Comparison of ENCODE assay signal across 8 cellular contexts in the genomic region with DNA sequence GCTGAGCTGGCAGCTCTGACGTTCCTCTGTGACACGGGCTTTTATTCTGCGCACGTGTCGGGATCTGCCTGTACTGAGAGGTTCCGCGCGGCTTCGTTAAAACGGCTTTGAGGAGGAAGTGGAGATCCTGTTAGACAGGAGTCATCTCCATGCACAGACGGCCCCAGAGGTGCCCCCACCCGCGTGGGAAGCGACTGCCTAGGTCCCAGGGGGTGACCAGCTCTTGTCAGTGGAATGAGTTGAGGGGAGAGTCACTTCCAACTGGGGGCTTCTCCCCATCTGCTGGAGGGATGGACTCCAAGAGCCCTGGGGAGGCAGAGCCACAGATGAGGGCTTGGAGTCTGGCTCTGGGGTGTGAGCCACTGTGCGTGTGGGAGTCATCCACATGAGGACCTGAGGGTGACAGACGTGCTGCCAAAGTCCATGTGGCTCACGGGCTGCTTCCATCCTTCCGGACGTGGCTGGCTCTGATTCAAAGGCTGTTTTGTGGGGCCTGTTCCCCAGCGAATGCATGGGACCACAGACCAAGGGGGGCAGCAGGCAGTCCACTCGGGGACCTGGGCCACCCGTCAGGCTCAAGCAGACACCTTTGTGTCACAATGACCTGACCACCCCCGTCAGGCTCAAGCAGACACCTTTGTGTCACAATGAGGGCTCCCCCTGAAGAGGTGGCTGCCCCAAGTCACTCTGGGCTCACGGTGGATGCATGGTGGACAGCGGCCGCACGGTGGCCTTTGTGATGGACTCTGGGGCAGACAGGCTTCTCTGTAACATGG. TPM values are rescaled to one million over a fixed set of nuclear protein-coding genes. Genes with fewer than 3 reads are reported as not detected.
A peak's percentile ranks its signal among the peaks of the same experiment; 100 is the strongest.
DNase-seq lines count a peak whose midpoint lies in the region; ATAC-seq and TF ChIP-seq lines count a peak whose summit lies in the region.

No MANE protein-coding gene starts in this region.

- H3K4me3 ChIP-seq in Panc1 (ENCODE audit: low read depth in 2 of 2, low read length in 2 of 2) (peak overlapping the region; percentile 25 to 46; a peak in 3 of 4 replicates), H7 (ENCODE audit: insufficient read depth, low read depth, low read length) (no peak overlapping the region)

- peaks cover 7% of the 10 kb centered on the region for H3K36me3 Mint-ChIP-seq in activated naive CD8-positive, alpha-beta T cell treated with anti-CD3 and anti-CD28 coated beads, Interleukin-2, amount 50 U/mL, for 24 hours (ENCODE audit: low read depth)

- POLR2A ChIA-PET in Panc1 (lab: Charles Lee): no interaction called here

- peaks cover 18% of the 10 kb centered on the region for H3K4me1 Mint-ChIP-seq in activated naive CD8-positive, alpha-beta T cell treated with anti-CD3 and anti-CD28 coated beads, Interleukin-2, amount 50 U/mL, for 24 hours

- peaks cover 15% of the 10 kb centered on the region for H3K4me1 ChIP-seq in Panc1 (ENCODE audit: control insufficient read depth, insufficient read depth, low read length)

- peak overlapping the region; percentile 73 for H3K27ac Mint-ChIP-seq in activated naive CD8-positive, alpha-beta T cell treated with anti-CD3 and anti-CD28 coated beads, Interleukin-2, amount 50 U/mL, for 24 hours

- peak overlapping the region; percentile 69 for H3K4me3 Mint-ChIP-seq in activated naive CD8-positive, alpha-beta T cell treated with anti-CD3 and anti-CD28 coated beads, Interleukin-2, amount 50 U/mL, for 24 hours

- H3K27me3 Mint-ChIP-seq in activated naive CD8-positive, alpha-beta T cell treated with anti-CD3 and anti-CD28 coated beads, Interleukin-2, amount 50 U/mL, for 24 hours: no peaks in the 10 kb centered on the region

- no peaks in the 10 kb centered on the region for H3K9me3 Mint-ChIP-seq in activated naive CD8-positive, alpha-beta T cell treated with anti-CD3 and anti-CD28 coated beads, Interleukin-2, amount 50 U/mL, for 24 hours

- CTCF ChIA-PET in Panc1 (lab: Charles Lee): no interaction called here

- TF ChIP-seq CTCF in Panc1 (IDR thresholded peaks at IDR 0.05): no peak

- BruUV-seq in Panc1 (replicated peaks; lab: Mats Ljungman, UMichigan): no TSS peak

- ATAC-seq in Panc1 (peak; percentile 57), HG03039 (IDR thresholded peaks at IDR 0.05; ENCODE audit: unreplicated experiment) (no peak), HG03571 (IDR thresholded peaks at IDR 0.05; ENCODE audit: unreplicated experiment) (no peak)
- ATAC-seq in activated naive CD8-positive, alpha-beta T cell treated with anti-CD3 and anti-CD28 coated beads, Interleukin-2, amount 50 U/mL, for 24 hours: peak; percentile 51

- DNase-seq in GF-D8 (lab: John Stamatoyannopoulos, UW) (peak; percentile 70), Panc1 (ENCODE audit: low read depth, low spot score) (no peak), iris pigment epithelial cell (ENCODE audit: low read depth) (peak; percentile 57), H7 (no peak)
- peak; percentile 50 for DNase-seq in activated naive CD8-positive, alpha-beta T cell treated with anti-CD3 and anti-CD28 coated beads, Interleukin-2, amount 50 U/mL, for 24 hours
- peak; percentile 45 for DNase-seq in stimulated activated CD4-positive, alpha-beta T cell treated with anti-CD3 and anti-CD28 coated beads, Interleukin-12 subunit alpha, Interleukin-12 subunit beta, amount 100 ng/mL, for 4 hours

- H3K27me3 ChIP-seq in Panc1 (ENCODE audit: control insufficient read depth, insufficient read depth, low read length): no peaks in the 10 kb centered on the region
- H3K27me3 ChIP-seq in H7 (ENCODE audit: control insufficient read depth, insufficient read depth, low read length): no peaks in the 10 kb centered on the region

- H3K36me3 ChIP-seq in Panc1 (ENCODE audit: control insufficient read depth, insufficient read depth, low read length): peaks cover 5% of the 10 kb centered on the region
- peaks cover 15% of the 10 kb centered on the region for H3K36me3 ChIP-seq in H7 (replicated peaks; ENCODE audit: control insufficient read depth, insufficient read depth, low read length)

- intact Hi-C loops in Panc1 (cut with micrococcal nuclease; ENCODE audit: unreplicated experiment): no loop called here

- in situ Hi-C loops in Panc1 (cut with HindIII; ENCODE audit: low pct_unique_long_range_greater_than_20kb, low sequenced_read_pairs): no loop called here

- peak overlapping the region; percentile 68 for H3K27ac ChIP-seq in Panc1 (ENCODE audit: low read length)

- no peaks in the 10 kb centered on the region for H3K9me3 ChIP-seq in Panc1 (ENCODE audit: control insufficient read depth, insufficient read depth, low read depth, low read length)

RNA-seq across cellular contexts. Expression of a gene that starts 26.8 kb away (rescaled TPM):
- 226 TPM for total RNA-seq in Panc1 (2021; ENCODE audit: unreplicated experiment)
- polyA plus RNA-seq in Panc1 (2012; ENCODE audit: insufficient read length): 169 TPM
- 117 and 134 TPM in 2 replicates for total RNA-seq in H7 (2014; rRNA removed; shearing (Covaris generic))

RNA-seq across cellular contexts. Expression of a gene that starts 28.8 kb away (rescaled TPM):
- total RNA-seq in Panc1 (2021; ENCODE audit: unreplicated experiment): 41.4 TPM
- 55.8 TPM for polyA plus RNA-seq in Panc1 (2012; ENCODE audit: insufficient read length)
- total RNA-seq in H7 (2014; rRNA removed; shearing (Covaris generic)): 80.8 and 91.1 TPM in 2 replicates

RNA-seq across cellular contexts. Expression of a gene that starts 45.1 kb away (rescaled TPM):
- total RNA-seq in Panc1 (2021; ENCODE audit: unreplicated experiment): 77.4 TPM
- polyA plus RNA-seq in Panc1 (2012; ENCODE audit: insufficient read length): 69.4 TPM
- 66.4 and 76.8 TPM in 2 replicates for total RNA-seq in H7 (2014; rRNA removed; shearing (Covaris generic))

Comparison
In these comparisons a context has a peak if more than half of its experiments do, and no peak if none do; other contexts are left out.
1. DNase-seq: peak in GF-D8 (single experiment), activated naive CD8-positive, alpha-beta T cell treated with anti-CD3 and anti-CD28 coated beads, Interleukin-2, amount 50 U/mL, for 24 hours (single experiment), iris pigment epithelial cell (single experiment) and stimulated activated CD4-positive, alpha-beta T cell treated with anti-CD3 and anti-CD28 coated beads, Interleukin-12 subunit alpha, Interleukin-12 subunit beta, amount 100 ng/mL, for 4 hours (single experiment); none in Panc1 (single experiment) and H7 (single experiment).
2. ATAC-seq: peak in Panc1 (single experiment) and activated naive CD8-positive, alpha-beta T cell treated with anti-CD3 and anti-CD28 coated beads, Interleukin-2, amount 50 U/mL, for 24 hours (single experiment); none in HG03039 (single experiment) and HG03571 (single experiment).